Comparison of ENCODE assay signal across 13 cellular contexts in genomic region chr7:2566348-2566889, GRCh38. TPM values are rescaled to one million over a fixed set of nuclear protein-coding genes. Genes with fewer than 3 reads are reported as not detected.
DNase-seq lines count a peak whose midpoint lies in the region; ATAC-seq and TF ChIP-seq lines count a peak whose summit lies in the region.
"Had no signal": no experiment of that assay in that cellular context is flagged by ENCODE, and none has a peak within 500 bp of the region (broad histone marks: within the 10 kb centered on the region; RNA-seq: fewer than 3 reads in every experiment).

No MANE protein-coding gene starts in this region.

- peak overlapping the region; percentile 25 for H3K4me3 Mint-ChIP-seq in central memory CD8-positive, alpha-beta T cell
- H3K4me3 Mint-ChIP-seq: mesothelial cell of epicardium had no signal

- H3K4me2 ChIP-seq in BLaER1 (peak overlapping the region; percentile 74), SK-N-SH (no peak overlapping the region)

- in situ Hi-C loops in GM13977 (cut with MboI; ENCODE audit: low pct_unique_long_range_greater_than_20kb, low sequenced_read_pairs, unreplicated experiment): no loop called here

- no peaks in the 10 kb centered on the region for H4K20me1 ChIP-seq in BLaER1
- no peaks in the 10 kb centered on the region for H4K20me1 ChIP-seq in SK-N-SH (ENCODE audit: insufficient read depth)

- peaks cover 13% of the 10 kb centered on the region for H3K4me1 Mint-ChIP-seq in central memory CD8-positive, alpha-beta T cell

- peaks cover 32% of the 10 kb centered on the region; the same call in 1 of the 2 replicates for H3K79me2 ChIP-seq in SK-N-SH (ENCODE audit: insufficient read depth)

- POLR2A ChIA-PET in SK-N-SH (lab: Yijun Ruan, JAX): interaction anchor here (0.7 kb wide), 1 partner anchor 169 kb away, joined by 4 read pairs; no protein-coding TSS in a partner anchor

- H2AFZ ChIP-seq in SK-N-SH (ENCODE audit: low read depth): no peak overlapping the region

- H3K4me3 ChIP-seq in BLaER1 (no peak overlapping the region), SK-N-SH (ENCODE audit: low read depth in 2 of 2, low read length in 1 of 2) (no peak overlapping the region), SJCRH30 (no peak overlapping the region)

- ATAC-seq in GM19395 (IDR thresholded peaks at IDR 0.05; ENCODE audit: unreplicated experiment) (peak; percentile 35), HG03103 (IDR thresholded peaks at IDR 0.05; ENCODE audit: low read depth, unreplicated experiment) (peak; percentile 36)
- no peak for ATAC-seq in central memory CD8-positive, alpha-beta T cell (replicated peaks; ENCODE audit: extremely low read depth, poor library complexity, severe bottlenecking)

- H3K27ac ChIP-seq in BLaER1: no peak overlapping the region
- no peak overlapping the region for H3K27ac ChIP-seq in SK-N-SH (ENCODE audit: low read depth in 2 of 2, low read length in 1 of 2)
- no peak overlapping the region for H3K27ac ChIP-seq in SJCRH30
- H3K27ac ChIP-seq: epithelial cell of prostate had no signal

- H3F3A ChIP-seq in SK-N-SH (replicated peaks; ENCODE audit: insufficient read depth): peaks cover 7% of the 10 kb centered on the region

- H3K27me3 ChIP-seq in BLaER1 (0 out of 2 replicates have a peak, but pooled peaks cover 11% of the 10 kb centered on the region), SK-N-SH (ENCODE audit: insufficient read depth) (no peaks in the 10 kb centered on the region), SJCRH30 (no peaks in the 10 kb centered on the region)

- H3K4me1 ChIP-seq in BLaER1: peaks cover 41% of the 10 kb centered on the region
- H3K4me1 ChIP-seq in SK-N-SH (ENCODE audit: control insufficient read depth in 1 of 2, insufficient read depth in 2 of 2, low read depth in 1 of 2, low read length in 1 of 2): no peaks in the 10 kb centered on the region
- H3K4me1 ChIP-seq in SJCRH30: no peaks in the 10 kb centered on the region

- H3K9me3 Mint-ChIP-seq in central memory CD8-positive, alpha-beta T cell: no peaks in the 10 kb centered on the region
- H3K9me3 Mint-ChIP-seq: mesothelial cell of epicardium had no signal

- no peak for DNase-seq in central memory CD8-positive, alpha-beta T cell (ENCODE audit: low spot score in 2 of 2)
- no peak for DNase-seq in SK-N-SH
- no peak for DNase-seq in GM13977 (ENCODE audit: low spot score)
- no peak for DNase-seq in NOMO-1 treated with DMSO at 0.1 percent for 48 hours (lab: John Stamatoyannopoulos, UW; ENCODE audit: unreplicated experiment)
- no peak for DNase-seq in SJCRH30
- DNase-seq: KG1; NCI-H2081; stimulated activated CD8-positive, alpha-beta memory T cell treated with anti-CD3 and anti-CD28 coated beads, Interleukin-4, amount 100 ng/mL, for 48 hours had no signal

- no peak overlapping the region for H3K27ac Mint-ChIP-seq in central memory CD8-positive, alpha-beta T cell (ENCODE audit: low read depth)
- H3K27ac Mint-ChIP-seq: mesothelial cell of epicardium had no signal

- TF ChIP-seq CTCF in SK-N-SH (IDR thresholded peaks at IDR 0.05): no peak
- no peak for TF ChIP-seq CTCF in GM13977 (IDR thresholded peaks at IDR 0.05; ENCODE audit: extremely low read depth, insufficient read depth, missing control alignments)

- H3K9ac ChIP-seq in BLaER1: no peak overlapping the region
- no peak overlapping the region for H3K9ac ChIP-seq in SK-N-SH

- H3K27me3 Mint-ChIP-seq in central memory CD8-positive, alpha-beta T cell: no peaks in the 10 kb centered on the region

- H3K36me3 ChIP-seq in BLaER1 (no peaks in the 10 kb centered on the region), SK-N-SH (replicated peaks in 1 of 2; ENCODE audit: control insufficient read depth in 1 of 2, insufficient read depth in 2 of 2, low read length in 1 of 2) (peaks cover 2 to 8% of the 10 kb centered on the region in 2 experiments), SJCRH30 (no peaks in the 10 kb centered on the region)

- H3K9me2 ChIP-seq in SK-N-SH: no peaks in the 10 kb centered on the region

- CTCF ChIA-PET in SK-N-SH (lab: Yijun Ruan, JAX): interaction anchor here (0.6 to 3.1 kb wide), 11 partner anchors 8 to 116 kb away, joined by 3 to 14 read pairs (median 4); partner anchors contain the start of gene IQCE

- H3K9me3 ChIP-seq in BLaER1 (no peaks in the 10 kb centered on the region), SK-N-SH (no peaks in the 10 kb centered on the region), SJCRH30 (replicated peaks) (no peaks in the 10 kb centered on the region)

- TF ChIP-seq RAD21 in SK-N-SH (IDR thresholded peaks at IDR 0.05; ENCODE audit: low read length): no peak

- 78% methylated on average over 8 of the region's 8 CpGs for WGBS in SK-N-SH (ENCODE audit: low lambda C conversion rate)

- H3K36me3 Mint-ChIP-seq in central memory CD8-positive, alpha-beta T cell (ENCODE audit: insufficient read depth): peaks cover 5% of the 10 kb centered on the region

- TF ChIP-seq EP300 in SK-N-SH (IDR thresholded peaks at IDR 0.05; ENCODE audit: borderline replicate concordance in 1 of 2, low read depth in 1 of 2, low read length in 1 of 2): no peak

TF ChIP-seq in SK-N-SH, 30 proteins besides CTCF, POLR2A, EP300 and RAD21:
- TF ChIP-seq RCOR1 (IDR thresholded peaks at IDR 0.05; ENCODE audit: low read length) (no peak), MEF2A (IDR thresholded peaks at IDR 0.05; ENCODE audit: borderline replicate concordance, low read depth) (no peak), GABPA (IDR thresholded peaks at IDR 0.05; ENCODE audit: low read depth) (no peak)

RNA-seq across cellular contexts. Expression of gene IQCE, which starts 7.6 kb away (rescaled TPM):
- polyA plus RNA-seq in SK-N-SH (2012; rRNA removed): 14.4 and 15.1 TPM in 2 replicates
- polyA plus RNA-seq in SK-N-SH (2012; cell fraction: cytosol; rRNA removed): 11.2 and 12.8 TPM in 2 replicates
- 37.7 and 46.3 TPM in 2 replicates for polyA plus RNA-seq in SK-N-SH (2012; cell fraction: nucleus; rRNA removed)
- total RNA-seq in SJCRH30 (2014; rRNA removed; shearing (Covaris generic)): 5.0 and 5.1 TPM in 2 replicates

RNA-seq across cellular contexts. Expression of gene BRAT1, which starts 11.1 kb away (rescaled TPM):
- 34.1 and 36.2 TPM in 2 replicates for polyA plus RNA-seq in SK-N-SH (2012; rRNA removed)
- polyA plus RNA-seq in SK-N-SH (2012; cell fraction: cytosol; rRNA removed): 8.3 and 16.1 TPM in 2 replicates
- polyA plus RNA-seq in SK-N-SH (2012; cell fraction: nucleus; rRNA removed): 154 and 256 TPM in 2 replicates
- total RNA-seq in SJCRH30 (2014; rRNA removed; shearing (Covaris generic)): 38.5 and 41.5 TPM in 2 replicates

RNA-seq across cellular contexts. Expression of gene LFNG, which starts 46.8 kb away (rescaled TPM):
- 7.6 and 9.4 TPM in 2 replicates for polyA plus RNA-seq in SK-N-SH (2012; rRNA removed)
- 3.5 and 5.9 TPM in 2 replicates for polyA plus RNA-seq in SK-N-SH (2012; cell fraction: cytosol; rRNA removed)
- 13.3 and 14.4 TPM in 2 replicates for polyA plus RNA-seq in SK-N-SH (2012; cell fraction: nucleus; rRNA removed)
- total RNA-seq in SJCRH30 (2014; rRNA removed; shearing (Covaris generic)): 20.3 and 25.2 TPM in 2 replicates
